In genomic region chr1:96945509-96946084, GRCh38 we compare ENCODE assay signal across 27 cellular contexts.
"Had no signal": no experiment of that assay in that cellular context is flagged by ENCODE, and none has a peak within 500 bp of the region (broad histone marks: within the 10 kb centered on the region; RNA-seq: fewer than 3 reads in every experiment).

No MANE protein-coding gene starts in this region.

- H3K36me3 ChIP-seq: MG63, WERI-Rb-1 had no signal

- H3K9me3 Mint-ChIP-seq: activated CD4-positive, alpha-beta memory T cell treated with anti-CD3 and anti-CD28 coated beads, Interleukin-2, amount 10 ng/mL, durations not matched to agents 7 days and 5 days; activated naive CD4-positive, alpha-beta T cell treated with anti-CD3 and anti-CD28 coated beads, Interleukin-2, amount 10 ng/mL, durations not matched to agents 7 days and 5 days; activated naive CD8-positive, alpha-beta T cell treated with anti-CD3 and anti-CD28 coated beads for 36 hours; activated T-helper 17 cell treated with anti-CD3 and anti-CD28 coated beads, Interleukin-2, amount 50 U/mL, for 72 hours; T-cell had no signal

- H3K27ac ChIP-seq: SK-N-MC, WERI-Rb-1 had no signal

- H3K36me3 Mint-ChIP-seq: activated naive CD4-positive, alpha-beta T cell treated with anti-CD3 and anti-CD28 coated beads, Interleukin-2, amount 10 ng/mL, durations not matched to agents 7 days and 5 days; activated naive CD8-positive, alpha-beta T cell treated with anti-CD3 and anti-CD28 coated beads for 36 hours; IgD-negative memory B cell; T-cell had no signal

- H3K4me3 ChIP-seq: MG63, SK-N-MC had no signal

- H3K27me3 Mint-ChIP-seq: activated CD4-positive, alpha-beta memory T cell treated with anti-CD3 and anti-CD28 coated beads, Interleukin-2, amount 10 ng/mL, durations not matched to agents 7 days and 5 days; activated naive CD4-positive, alpha-beta T cell treated with anti-CD3 and anti-CD28 coated beads, Interleukin-2, amount 10 ng/mL, durations not matched to agents 7 days and 5 days; activated naive CD8-positive, alpha-beta T cell treated with anti-CD3 and anti-CD28 coated beads for 36 hours had no signal

- H3K27ac Mint-ChIP-seq: activated CD4-positive, alpha-beta memory T cell treated with anti-CD3 and anti-CD28 coated beads, Interleukin-2, amount 10 ng/mL, durations not matched to agents 7 days and 5 days; activated CD4-positive, alpha-beta T cell treated with anti-CD3 and anti-CD28 coated beads for 36 hours; activated naive CD4-positive, alpha-beta T cell treated with anti-CD3 and anti-CD28 coated beads, Interleukin-2, amount 10 ng/mL, durations not matched to agents 7 days and 5 days; activated naive CD8-positive, alpha-beta T cell treated with anti-CD3 and anti-CD28 coated beads for 36 hours; activated T-helper 17 cell treated with anti-CD3 and anti-CD28 coated beads, Interleukin-2, amount 50 U/mL, for 72 hours; IgD-negative memory B cell; T-cell had no signal

- FAIRE-seq: TTC549 had no signal

- ATAC-seq: activated CD4-positive, alpha-beta T cell treated with anti-CD3 and anti-CD28 coated beads for 36 hours; activated T-helper 17 cell treated with anti-CD3 and anti-CD28 coated beads, Interleukin-2, amount 50 U/mL, for 72 hours; Right ventricle myocardium inferior; T-cell had no signal

- H3K27me3 ChIP-seq: MG63 had no signal

- H3K4me1 Mint-ChIP-seq: activated CD4-positive, alpha-beta memory T cell treated with anti-CD3 and anti-CD28 coated beads, Interleukin-2, amount 10 ng/mL, durations not matched to agents 7 days and 5 days; activated CD4-positive, alpha-beta T cell treated with anti-CD3 and anti-CD28 coated beads for 36 hours; activated naive CD4-positive, alpha-beta T cell treated with anti-CD3 and anti-CD28 coated beads, Interleukin-2, amount 10 ng/mL, durations not matched to agents 7 days and 5 days; activated naive CD8-positive, alpha-beta T cell treated with anti-CD3 and anti-CD28 coated beads for 36 hours; activated T-helper 17 cell treated with anti-CD3 and anti-CD28 coated beads, Interleukin-2, amount 50 U/mL, for 72 hours; IgD-negative memory B cell; T-cell had no signal

- H3K4me3 Mint-ChIP-seq: activated CD4-positive, alpha-beta memory T cell treated with anti-CD3 and anti-CD28 coated beads, Interleukin-2, amount 10 ng/mL, durations not matched to agents 7 days and 5 days; activated CD4-positive, alpha-beta T cell treated with anti-CD3 and anti-CD28 coated beads for 36 hours; activated naive CD4-positive, alpha-beta T cell treated with anti-CD3 and anti-CD28 coated beads, Interleukin-2, amount 10 ng/mL, durations not matched to agents 7 days and 5 days; activated naive CD8-positive, alpha-beta T cell treated with anti-CD3 and anti-CD28 coated beads for 36 hours; activated T-helper 17 cell treated with anti-CD3 and anti-CD28 coated beads, Interleukin-2, amount 50 U/mL, for 72 hours; IgD-negative memory B cell; T-cell had no signal

- DNase-seq: activated CD4-positive, alpha-beta memory T cell treated with anti-CD3 and anti-CD28 coated beads, Interleukin-2, amount 10 ng/mL, durations not matched to agents 7 days and 5 days; activated CD4-positive, alpha-beta T cell treated with anti-CD3 and anti-CD28 coated beads for 36 hours; activated CD4-positive, alpha-beta T cell treated with anti-CD3 and anti-CD28 coated beads, Interleukin-2, amount 50 U/mL, for 1 hour; activated gamma-delta T cell treated with Interleukin-2 at 50 U/mL for 16 hours; activated naive CD4-positive, alpha-beta T cell treated with anti-CD3 and anti-CD28 coated beads, Interleukin-2, amount 10 ng/mL, durations not matched to agents 7 days and 5 days; activated naive CD8-positive, alpha-beta T cell treated with anti-CD3 and anti-CD28 coated beads for 36 hours; activated T-cell treated with anti-CD3 and anti-CD28 coated beads for 4 hours; activated T-cell treated with anti-CD3 and anti-CD28 coated beads, Interleukin-2, amount 50 U/mL, for 48 hours; anterior cingulate cortex; KG1; MG63; NCI-H1105 treated with DMSO at 0.1 percent for 48 hours; NCI-H1436 treated with DMSO at 0.1 percent for 48 hours; NCI-H2081; NCI-H446; NCI-H524; NCI-H774; RPMI8226; T-cell; T-helper 2 cell; T1000; WERI-Rb-1 had no signal
